In genomic region chrX:119468186-119468929, GRCh38 we compare ENCODE assay signal across 8 cellular contexts. TPM values are rescaled to one million over a fixed set of nuclear protein-coding genes. Genes with fewer than 3 reads are reported as not detected.
DNase-seq lines count a peak whose midpoint lies in the region; ATAC-seq and TF ChIP-seq lines count a peak whose summit lies in the region.

Gene SLC25A5 (plus strand): TSS chrX:119468444. CDS start chrX:119468516, 72 bp downstream.

- peak within 1 kb of the TSS; percentile 92 for H3K27ac Mint-ChIP-seq in endodermal cell

- H3K27ac ChIP-seq in endodermal cell (ENCODE audit: low read depth, low read length), result peak within 1 kb of the TSS; percentile 66

- 0% methylated on average over 1 to 64 of the region's 64 CpGs for WGBS in endodermal cell (ENCODE audit: insufficient coverage in 1 of 2, insufficient read length in 1 of 2), 2 experiments

- H3K4me1 ChIP-seq in endodermal cell (ENCODE audit: control insufficient read depth, insufficient read depth, low read length), result no peaks in the 10 kb centered on the region

- peaks cover 20% of the 10 kb centered on the region for H3K36me3 Mint-ChIP-seq in endodermal cell (ENCODE audit: low read depth)

- ATAC-seq in GM19468 (IDR thresholded peaks at IDR 0.05; ENCODE audit: extremely low read depth, unreplicated experiment), result peak; percentile 86

- no peaks in the 10 kb centered on the region for H3K4me1 Mint-ChIP-seq in endodermal cell

- peak within 1 kb of the TSS; percentile 62 for H3K9ac ChIP-seq in endodermal cell (ENCODE audit: extremely low read depth, low read length, poor library complexity, severe bottlenecking)

- DNase-seq in COLO668 (lab: John Stamatoyannopoulos, UW; ENCODE audit: unreplicated experiment) (peak; percentile 91), HS-27A (ENCODE audit: low read depth) (peak; percentile 38), NOMO-1 treated with dmso at 0.1 percent for 144 hours (lab: John Stamatoyannopoulos, UW; ENCODE audit: unreplicated experiment) (peak; percentile 75), endodermal cell (peak; percentile 90), midbrain (lab: John Stamatoyannopoulos, UW) (peak; percentile 85)
- peak; percentile 49 for DNase-seq in activated CD8-positive, alpha-beta memory T cell treated with anti-CD3 and anti-CD28 coated beads, Interleukin-2, amount 50 U/mL, for 24 hours (ENCODE audit: extremely low read depth)
- DNase-seq in stimulated activated CD8-positive, alpha-beta memory T cell treated with anti-CD3 and anti-CD28 coated beads, Interleukin-2, amount 100 ng/mL, for 1 hour (ENCODE audit: low read depth in 2 of 2), result peak; percentile 55 to 68

- H3K9me3 ChIP-seq in endodermal cell (ENCODE audit: control insufficient read depth, low read length), result no peaks in the 10 kb centered on the region

- peaks cover 22% of the 10 kb centered on the region for H3K36me3 ChIP-seq in endodermal cell (ENCODE audit: control insufficient read depth, insufficient read depth, low read length)

- TF ChIP-seq CTCF in endodermal cell (conservative IDR thresholded peaks at IDR 0.05), result no peak

- peak within 1 kb of the TSS; percentile 85 for H3K4me3 ChIP-seq in endodermal cell (ENCODE audit: low read length)

- H3K9me3 Mint-ChIP-seq in endodermal cell, result peaks cover 57% of the 10 kb centered on the region

- no peaks in the 10 kb centered on the region for H3K27me3 ChIP-seq in endodermal cell (ENCODE audit: control insufficient read depth, insufficient read depth, low read length, poor library complexity, severe bottlenecking)

- peak within 1 kb of the TSS; percentile 88 for H3K4me3 Mint-ChIP-seq in endodermal cell

- H3K27me3 Mint-ChIP-seq in endodermal cell (ENCODE audit: insufficient read depth), result no peaks in the 10 kb centered on the region

RNA-seq across cellular contexts. Expression of gene SLC25A5, which starts in this region (rescaled TPM):
- total RNA-seq in endodermal cell, result 100 to 1,000 TPM; 321 TPM
- 339 TPM for polyA plus RNA-seq in endodermal cell (2013, experiment 1 of 2)
- polyA plus RNA-seq in endodermal cell (2013, experiment 2 of 2), result 304 TPM

Comparison
In these comparisons a context has a peak if more than half of its experiments do, and no peak if none do; other contexts are left out.
1. Peak in every context shown above with its lines: DNase-seq, ATAC-seq, H3K4me3 ChIP-seq and H3K27ac ChIP-seq.
2. DNase-seq: peak in every context shown above with its lines; median percentile 91 in COLO668; 90 in endodermal cell; 85 in midbrain; 75 in NOMO-1 treated with dmso at 0.1 percent for 144 hours; 62 in stimulated activated CD8-positive, alpha-beta memory T cell treated with anti-CD3 and anti-CD28 coated beads, Interleukin-2, amount 100 ng/mL, for 1 hour; 49 in activated CD8-positive, alpha-beta memory T cell treated with anti-CD3 and anti-CD28 coated beads, Interleukin-2, amount 50 U/mL, for 24 hours; 38 in HS-27A.